Comparison of ENCODE assay signal across 9 cellular contexts in genomic region chr4:54440394-54441223, GRCh38.
DNase-seq lines count a peak whose midpoint lies in the region; ATAC-seq and TF ChIP-seq lines count a peak whose summit lies in the region.
"Had no signal": no experiment of that assay in that cellular context is flagged by ENCODE, and none has a peak within 500 bp of the region (broad histone marks: within the 10 kb centered on the region; RNA-seq: fewer than 3 reads in every experiment).

No MANE protein-coding gene starts in this region.

- TF ChIP-seq CTCF in breast epithelium (IDR thresholded peaks at IDR 0.05), result peak; percentile 19 to 56 (median 32)

- H3K36me3 ChIP-seq in breast epithelium, result no peaks in the 10 kb centered on the region
- H3K36me3 ChIP-seq: BLaER1 had no signal

- no peak overlapping the region for H3K27ac ChIP-seq in breast epithelium
- H3K27ac ChIP-seq: BLaER1 had no signal

- no peaks in the 10 kb centered on the region for H3K4me1 ChIP-seq in breast epithelium
- H3K4me1 ChIP-seq: BLaER1 had no signal

- H3K4me3 ChIP-seq in breast epithelium, result peak overlapping the region in 2 of 3 donors; percentile 15 to 33
- H3K4me3 ChIP-seq: BLaER1 had no signal

- peak; percentile 32 for DNase-seq in DMS 273 (lab: John Stamatoyannopoulos, UW; ENCODE audit: unreplicated experiment)
- no peak for DNase-seq in DMS 273 treated with DMSO at 0.1 percent for 48 hours (lab: John Stamatoyannopoulos, UW)
- peak; percentile 10 for DNase-seq in NCI-H1105 (lab: John Stamatoyannopoulos, UW)
- no peak for DNase-seq in breast epithelium (ENCODE audit: low spot score in 2 of 2)
- no peak for DNase-seq in left lobe of liver (ENCODE audit: low spot score)
- DNase-seq in NCI-H526 treated with DMSO at 0.1 percent for 48 hours (lab: John Stamatoyannopoulos, UW), result no peak

- intact Hi-C loops in breast epithelium (cut with DNase I; ENCODE audit: low total_unique reads), result no loop called here

- H3K9me3 ChIP-seq in breast epithelium, result no peaks in the 10 kb centered on the region
- H3K9me3 ChIP-seq: BLaER1 had no signal

- H3K27me3 ChIP-seq in breast epithelium, result no peaks in the 10 kb centered on the region
- H3K27me3 ChIP-seq: BLaER1 had no signal

- ATAC-seq in left lobe of liver (peak; percentile 79), GM18858 (IDR thresholded peaks at IDR 0.05; ENCODE audit: unreplicated experiment) (no peak), HG02588 (IDR thresholded peaks at IDR 0.05; ENCODE audit: unreplicated experiment) (no peak)

- no peak for TF ChIP-seq POLR2A in breast epithelium (IDR thresholded peaks at IDR 0.05)

Comparison
In these comparisons a context has a peak if more than half of its experiments do, and no peak if none do; other contexts are left out.
1. DNase-seq: peak in DMS 273 (single experiment) and NCI-H1105 (single experiment); none in DMS 273 treated with DMSO at 0.1 percent for 48 hours (single experiment), breast epithelium (0 of 2), left lobe of liver (single experiment) and NCI-H526 treated with DMSO at 0.1 percent for 48 hours (single experiment).